15 cellular contexts compared by ENCODE assay signal in genomic region chr4:70392057-70392776, GRCh38. TPM values are rescaled to one million over a fixed set of nuclear protein-coding genes. Genes with fewer than 3 reads are reported as not detected.
DNase-seq lines count a peak whose midpoint lies in the region; ATAC-seq and TF ChIP-seq lines count a peak whose summit lies in the region.
"Had no signal": no experiment of that assay in that cellular context is flagged by ENCODE, and none has a peak within 500 bp of the region (broad histone marks: within the 10 kb centered on the region; RNA-seq: fewer than 3 reads in every experiment).

No MANE protein-coding gene starts in this region.

- H3K27ac Mint-ChIP-seq in endodermal cell, result no peak overlapping the region
- H3K27ac Mint-ChIP-seq: activated B cell treated with CpG ODN at 0.5 μM for 24 hours had no signal

- WGBS in endodermal cell (ENCODE audit: insufficient coverage in 1 of 2, insufficient read length in 1 of 2), 2 experiments, result 92% methylated on average over 1 of the region's 2 CpGs; no CpG with 5 or more reads in 1 of the 2 experiments
- WGBS in esophagus muscularis mucosa, result 59% methylated on average over 2 of the region's 2 CpGs

- H3K27ac ChIP-seq in endodermal cell (ENCODE audit: low read depth, low read length), result no peak overlapping the region
- no peak overlapping the region for H3K27ac ChIP-seq in esophagus muscularis mucosa (replicated peaks in 1 of 4)
- H3K27ac ChIP-seq: gastroesophageal sphincter had no signal

- H3K36me3 ChIP-seq in endodermal cell (ENCODE audit: control insufficient read depth, insufficient read depth, low read length), result no peaks in the 10 kb centered on the region
- H3K36me3 ChIP-seq in esophagus muscularis mucosa, result no peaks in the 10 kb centered on the region
- H3K36me3 ChIP-seq: BE2C, gastroesophageal sphincter had no signal

- TF ChIP-seq EP300 in esophagus muscularis mucosa (IDR thresholded peaks at IDR 0.05), result no peak

- no peak overlapping the region for H3K4me3 ChIP-seq in endodermal cell (ENCODE audit: low read length)
- H3K4me3 ChIP-seq in esophagus muscularis mucosa, result no peak overlapping the region
- H3K4me3 ChIP-seq: gastroesophageal sphincter had no signal

- H3K4me3 Mint-ChIP-seq in endodermal cell, result no peak overlapping the region
- H3K4me3 Mint-ChIP-seq: activated B cell treated with CpG ODN at 0.5 μM for 24 hours; activated T-cell treated with anti-CD3 and anti-CD28 coated beads, Interleukin-2, amount 50 U/mL, for 4 hours had no signal

- H3K4me1 Mint-ChIP-seq in endodermal cell, result no peaks in the 10 kb centered on the region
- H3K4me1 Mint-ChIP-seq: activated B cell treated with CpG ODN at 0.5 μM for 24 hours had no signal

- peak; percentile 62 for ATAC-seq in GM18867 (IDR thresholded peaks at IDR 0.05; ENCODE audit: unreplicated experiment)
- peak; percentile 44 for ATAC-seq in GM21447 (IDR thresholded peaks at IDR 0.05; ENCODE audit: unreplicated experiment)
- peak; percentile 53 for ATAC-seq in HG02970 (IDR thresholded peaks at IDR 0.05; ENCODE audit: low FRiP score, unreplicated experiment)
- ATAC-seq in HG03565 (IDR thresholded peaks at IDR 0.05; ENCODE audit: unreplicated experiment), result peak; percentile 55
- ATAC-seq: activated T-cell treated with anti-CD3 and anti-CD28 coated beads, Interleukin-2, amount 50 U/mL, for 4 hours; gastroesophageal sphincter; right cardiac atrium had no signal

- no peaks in the 10 kb centered on the region for H3K36me3 Mint-ChIP-seq in endodermal cell (ENCODE audit: low read depth)

- intact Hi-C loops in esophagus muscularis mucosa (cut with DNase I), result no loop called here

- no peaks in the 10 kb centered on the region for H3K9me3 Mint-ChIP-seq in endodermal cell
- H3K9me3 Mint-ChIP-seq: activated T-cell treated with anti-CD3 and anti-CD28 coated beads, Interleukin-2, amount 50 U/mL, for 4 hours had no signal

- no peak overlapping the region for H3K9ac ChIP-seq in endodermal cell (ENCODE audit: extremely low read depth, low read length, poor library complexity, severe bottlenecking)

- H3K27me3 ChIP-seq in endodermal cell (ENCODE audit: control insufficient read depth, insufficient read depth, low read length, poor library complexity, severe bottlenecking) (no peaks in the 10 kb centered on the region), esophagus muscularis mucosa (peaks cover 0 to 2% (median 0%) of the 10 kb centered on the region in 4 donors)
- H3K27me3 ChIP-seq: BE2C, gastroesophageal sphincter had no signal

- no peak for DNase-seq in endodermal cell
- no peak for DNase-seq in stimulated activated CD4-positive, alpha-beta T cell treated with anti-CD3 and anti-CD28 coated beads, Interleukin-2, amount 100 ng/mL, for 48 hours
- no peak for DNase-seq in esophagus muscularis mucosa (ENCODE audit: extremely low spot score)
- no peak for DNase-seq in globus pallidus (ENCODE audit: low spot score)
- DNase-seq: activated B cell treated with CpG ODN at 0.5 μM for 24 hours; activated T-cell treated with anti-CD3 and anti-CD28 coated beads, Interleukin-2, amount 50 U/mL, for 4 hours; BE2C; effector CD8-positive, alpha-beta T cell; NCI-H1930; right cardiac atrium had no signal

- TF ChIP-seq CTCF in endodermal cell (conservative IDR thresholded peaks at IDR 0.05) (no peak), esophagus muscularis mucosa (IDR thresholded peaks at IDR 0.05) (no peak)

- H3K4me1 ChIP-seq in endodermal cell (ENCODE audit: control insufficient read depth, insufficient read depth, low read length), result no peaks in the 10 kb centered on the region
- no peaks in the 10 kb centered on the region for H3K4me1 ChIP-seq in esophagus muscularis mucosa
- H3K4me1 ChIP-seq: BE2C, gastroesophageal sphincter had no signal

- no peak for TF ChIP-seq POLR2A in esophagus muscularis mucosa (IDR thresholded peaks at IDR 0.05; ENCODE audit: low read depth)

- H3K9me3 ChIP-seq in endodermal cell (ENCODE audit: control insufficient read depth, low read length) (no peaks in the 10 kb centered on the region), esophagus muscularis mucosa (no peaks in the 10 kb centered on the region)
- H3K9me3 ChIP-seq: BE2C, gastroesophageal sphincter had no signal

- H3K27me3 Mint-ChIP-seq in endodermal cell (ENCODE audit: insufficient read depth), result peaks cover 4% of the 10 kb centered on the region
- H3K27me3 Mint-ChIP-seq: activated B cell treated with CpG ODN at 0.5 μM for 24 hours had no signal

RNA-seq across cellular contexts. Expression of gene OPRPN, which starts 5.5 kb away (rescaled TPM):
- total RNA-seq in endodermal cell (not detected), esophagus muscularis mucosa (not detected)
- not detected for polyA plus RNA-seq in endodermal cell (2013, experiment 1 of 2)
- polyA plus RNA-seq in endodermal cell (2013, experiment 2 of 2), result not detected
- total RNA-seq: activated B cell treated with CpG ODN at 0.5 μM for 24 hours; activated T-cell treated with anti-CD3 and anti-CD28 coated beads, Interleukin-2, amount 50 U/mL, for 4 hours; gastroesophageal sphincter; right cardiac atrium had no signal
- polyA plus RNA-seq: right cardiac atrium had no signal

RNA-seq across cellular contexts. Expression of gene SMR3B, which starts 9.3 kb away (rescaled TPM):
- total RNA-seq in endodermal cell (not detected), esophagus muscularis mucosa (not detected)
- polyA plus RNA-seq in endodermal cell (2013, experiment 1 of 2), result not detected
- polyA plus RNA-seq in endodermal cell (2013, experiment 2 of 2), result not detected
- total RNA-seq: activated B cell treated with CpG ODN at 0.5 μM for 24 hours; activated T-cell treated with anti-CD3 and anti-CD28 coated beads, Interleukin-2, amount 50 U/mL, for 4 hours; gastroesophageal sphincter; right cardiac atrium had no signal
- polyA plus RNA-seq: right cardiac atrium had no signal

RNA-seq across cellular contexts. Expression of gene SMR3A, which starts 31.7 kb away (rescaled TPM):
- total RNA-seq in endodermal cell (not detected), esophagus muscularis mucosa (not detected)
- polyA plus RNA-seq in endodermal cell (2013, experiment 1 of 2), result not detected
- not detected for polyA plus RNA-seq in endodermal cell (2013, experiment 2 of 2)
- total RNA-seq: activated B cell treated with CpG ODN at 0.5 μM for 24 hours; activated T-cell treated with anti-CD3 and anti-CD28 coated beads, Interleukin-2, amount 50 U/mL, for 4 hours; gastroesophageal sphincter; right cardiac atrium had no signal
- polyA plus RNA-seq: right cardiac atrium had no signal

RNA-seq across cellular contexts. Expression of gene CABS1, which starts 57.4 kb away (rescaled TPM):
- total RNA-seq in endodermal cell (1 to 10 TPM; 2.8 to 6.3 TPM), esophagus muscularis mucosa (not detected)
- polyA plus RNA-seq in endodermal cell (2013, experiment 1 of 2), result 0.46 TPM
- 0.29 TPM for polyA plus RNA-seq in endodermal cell (2013, experiment 2 of 2)
- total RNA-seq: activated B cell treated with CpG ODN at 0.5 μM for 24 hours; activated T-cell treated with anti-CD3 and anti-CD28 coated beads, Interleukin-2, amount 50 U/mL, for 4 hours; gastroesophageal sphincter; right cardiac atrium had no signal
- polyA plus RNA-seq: right cardiac atrium had no signal
